ENCODE assay signal across 8 cellular contexts in genomic region chr7:100478966-100479660, GRCh38. TPM values are rescaled to one million over a fixed set of nuclear protein-coding genes. Genes with fewer than 3 reads are reported as not detected.
DNase-seq lines count a peak whose midpoint lies in the region; ATAC-seq, FAIRE-seq and TF ChIP-seq lines count a peak whose summit lies in the region.

TSS of gene TSC22D4 (minus strand) at chr7:100479214. CDS start at chr7:100478038, 1,176 bp downstream.

- WGBS in pancreas, 2 donors: 1% methylated on average over 21 to 26 of the region's 26 CpGs
- WGBS in thymus: under 1% methylated on average over 26 of the region's 26 CpGs

- H3K27me3 ChIP-seq in GM06990 (replicated peaks; ENCODE audit: control insufficient read depth, insufficient read depth, low read length) (no peaks in the 10 kb centered on the region), pancreas (no peaks in the 10 kb centered on the region), thymus (ENCODE audit: control insufficient read depth, insufficient read depth) (no peaks in the 10 kb centered on the region)

- peak within 1 kb of the TSS; percentile 89 for H3K4me3 Mint-ChIP-seq in activated naive CD8-positive, alpha-beta T cell treated with anti-CD3 and anti-CD28 coated beads, Interleukin-2, amount 50 U/mL, for 24 hours

- no peaks in the 10 kb centered on the region for H3K27me3 Mint-ChIP-seq in activated naive CD8-positive, alpha-beta T cell treated with anti-CD3 and anti-CD28 coated beads, Interleukin-2, amount 50 U/mL, for 24 hours

- ATAC-seq in HG02623 (IDR thresholded peaks at IDR 0.05; ENCODE audit: unreplicated experiment) (peak; percentile 42), Right ventricle myocardium superior (ENCODE audit: poor library complexity) (peak; percentile 92), pancreas (peak; percentile 87 to 94 (median 90))
- peak; percentile 76 for ATAC-seq in activated naive CD8-positive, alpha-beta T cell treated with anti-CD3 and anti-CD28 coated beads, Interleukin-2, amount 50 U/mL, for 24 hours

- peaks cover 10% of the 10 kb centered on the region for H3K36me3 Mint-ChIP-seq in activated naive CD8-positive, alpha-beta T cell treated with anti-CD3 and anti-CD28 coated beads, Interleukin-2, amount 50 U/mL, for 24 hours (ENCODE audit: low read depth)

- peak within 1 kb of the TSS; percentile 84 for H3K27ac Mint-ChIP-seq in activated naive CD8-positive, alpha-beta T cell treated with anti-CD3 and anti-CD28 coated beads, Interleukin-2, amount 50 U/mL, for 24 hours

- no peak for FAIRE-seq in pancreas (lab: Jason Lieb, UNC)

- no peaks in the 10 kb centered on the region for H3K9me3 Mint-ChIP-seq in activated naive CD8-positive, alpha-beta T cell treated with anti-CD3 and anti-CD28 coated beads, Interleukin-2, amount 50 U/mL, for 24 hours

- no peaks in the 10 kb centered on the region for H3K9me3 ChIP-seq in pancreas
- H3K9me3 ChIP-seq in thymus (ENCODE audit: control insufficient read depth): no peaks in the 10 kb centered on the region

- DNase-seq in GM06990 (ENCODE audit: extremely low read depth, insufficient read length) (peak; percentile 97), NCI-H1417 treated with DMSO at 0.1 percent for 48 hours (lab: John Stamatoyannopoulos, UW) (peak; percentile 47), T follicular helper cell (ENCODE audit: low read depth) (peak; percentile 89), Right ventricle myocardium superior (peak; percentile 97), pancreas (peak; percentile 93 to 99 (median 98))
- peak; percentile 91 for DNase-seq in activated naive CD8-positive, alpha-beta T cell treated with anti-CD3 and anti-CD28 coated beads, Interleukin-2, amount 50 U/mL, for 24 hours

- intact Hi-C loops in Right ventricle myocardium superior (cut with DNase I): no loop called here
- intact Hi-C loops in pancreas (cut with DNase I): no loop called here

- peak within 1 kb of the TSS; percentile 57 to 95 (median 83) for H3K27ac ChIP-seq in pancreas
- peak within 1 kb of the TSS; percentile 93 for H3K27ac ChIP-seq in thymus (ENCODE audit: low read depth)

- peaks cover 45% of the 10 kb centered on the region for H3K4me1 Mint-ChIP-seq in activated naive CD8-positive, alpha-beta T cell treated with anti-CD3 and anti-CD28 coated beads, Interleukin-2, amount 50 U/mL, for 24 hours

- H3K36me3 ChIP-seq in GM06990 (ENCODE audit: control insufficient read depth, insufficient read depth, low read length) (peaks cover 7% of the 10 kb centered on the region), pancreas (peaks cover 0 to 4% (median 0%) of the 10 kb centered on the region in 3 donors), thymus (ENCODE audit: control insufficient read depth, insufficient read depth) (peaks cover 23% of the 10 kb centered on the region)

- TF ChIP-seq CTCF in GM06990 (IDR thresholded peaks at IDR 0.05; ENCODE audit: insufficient read depth, low read length, poor library complexity, severe bottlenecking): no peak
- no peak for TF ChIP-seq CTCF in pancreas (IDR thresholded peaks at IDR 0.05)

- peak within 1 kb of the TSS; percentile 92 for H3K4me3 ChIP-seq in GM06990 (replicated peaks; ENCODE audit: low read depth, low read length)
- peak within 1 kb of the TSS; percentile 82 to 98 (median 93) for H3K4me3 ChIP-seq in pancreas
- H3K4me3 ChIP-seq in thymus (ENCODE audit: low read length): peak within 1 kb of the TSS; percentile 97

- H3K4me1 ChIP-seq in pancreas (peaks cover 0 to 21% (median 13%) of the 10 kb centered on the region in 3 donors), thymus (ENCODE audit: control insufficient read depth, insufficient read depth, low read length) (peaks cover 25% of the 10 kb centered on the region)

RNA-seq across cellular contexts. Expression of gene TSC22D4, which starts in this region (rescaled TPM):
- total RNA-seq in Right ventricle myocardium superior (47.4 TPM), pancreas (10 to 100 TPM; 17.4 to 36.8 (median 19.8) TPM)
- polyA plus RNA-seq in pancreas (10 to 100 TPM; 37.1 to 44.6 TPM), thymus (67.7 TPM)

Comparison
In these comparisons a context has a peak if more than half of its experiments do, and no peak if none do; other contexts are left out.
1. Peak in every context shown above with its lines: DNase-seq, ATAC-seq, H3K4me3 ChIP-seq and H3K27ac ChIP-seq.
2. DNase-seq: peak in every context shown above with its lines; median percentile 98 in pancreas; 97 in GM06990; 97 in Right ventricle myocardium superior; 91 in activated naive CD8-positive, alpha-beta T cell treated with anti-CD3 and anti-CD28 coated beads, Interleukin-2, amount 50 U/mL, for 24 hours; 89 in T follicular helper cell; 47 in NCI-H1417 treated with DMSO at 0.1 percent for 48 hours.
3. ATAC-seq: peak in every context shown above with its lines; median percentile 92 in Right ventricle myocardium superior; 90 in pancreas; 76 in activated naive CD8-positive, alpha-beta T cell treated with anti-CD3 and anti-CD28 coated beads, Interleukin-2, amount 50 U/mL, for 24 hours; 42 in HG02623.